20 cellular contexts compared by ENCODE assay signal in genomic region chr4:110275871-110276270, GRCh38.
DNase-seq lines count a peak whose midpoint lies in the region; ATAC-seq and TF ChIP-seq lines count a peak whose summit lies in the region.
"Had no signal": no experiment of that assay in that cellular context is flagged by ENCODE, and none has a peak within 500 bp of the region (broad histone marks: within the 10 kb centered on the region; RNA-seq: fewer than 3 reads in every experiment).

No MANE protein-coding gene starts in this region.

- H3K36me3 Mint-ChIP-seq in HFFc6 (ENCODE audit: low read depth), result no peaks in the 10 kb centered on the region
- H3K36me3 Mint-ChIP-seq: activated naive CD8-positive, alpha-beta T cell; T-cell had no signal

- no peaks in the 10 kb centered on the region for H3K9me3 Mint-ChIP-seq in HFFc6
- H3K9me3 Mint-ChIP-seq: activated T-helper 1 cell treated with anti-CD3 and anti-CD28 coated beads, Interleukin-12 subunit alpha, Interleukin-12 subunit beta, Interleukin-2, Interleukin-4 antibody, amounts not matched to agents 30 ng/mL and 10 ng/mL and 1 ng/mL, durations not matched to agents 14 hours and 24 hours and 36 hours; dendritic cell treated with granulocyte-macrophage colony-stimulating factor and Interleukin-4, amounts not matched to agents 40 ng/mL and 50 ng/mL, for 4 days; nephron progenitor cell had no signal

- H3K27ac Mint-ChIP-seq in HFFc6, result 0 out of 2 replicates have a peak overlapping the region, but pooled peaks have one; percentile 2
- H3K27ac Mint-ChIP-seq: activated naive CD8-positive, alpha-beta T cell; activated T-helper 1 cell treated with anti-CD3 and anti-CD28 coated beads, Interleukin-12 subunit alpha, Interleukin-12 subunit beta, Interleukin-2, Interleukin-4 antibody, amounts not matched to agents 30 ng/mL and 10 ng/mL and 1 ng/mL, durations not matched to agents 14 hours and 24 hours and 36 hours; dendritic cell treated with granulocyte-macrophage colony-stimulating factor and Interleukin-4, amounts not matched to agents 40 ng/mL and 50 ng/mL, for 4 days; nephron progenitor cell; T-cell had no signal

- no peaks in the 10 kb centered on the region for H3K4me1 ChIP-seq in mucosa of descending colon (ENCODE audit: low read depth)
- H3K4me1 ChIP-seq: BLaER1, stomach, transverse colon had no signal

- no peak overlapping the region for H3K4me3 Mint-ChIP-seq in HFFc6
- H3K4me3 Mint-ChIP-seq: activated naive CD8-positive, alpha-beta T cell; activated T-helper 1 cell treated with anti-CD3 and anti-CD28 coated beads, Interleukin-12 subunit alpha, Interleukin-12 subunit beta, Interleukin-2, Interleukin-4 antibody, amounts not matched to agents 30 ng/mL and 10 ng/mL and 1 ng/mL, durations not matched to agents 14 hours and 24 hours and 36 hours; dendritic cell treated with granulocyte-macrophage colony-stimulating factor and Interleukin-4, amounts not matched to agents 40 ng/mL and 50 ng/mL, for 4 days; nephron progenitor cell; T-cell had no signal

- TF ChIP-seq CTCF in HFFc6 (IDR thresholded peaks at IDR 0.05), result no peak
- TF ChIP-seq CTCF in fibroblast of the aortic adventitia (IDR thresholded peaks at IDR 0.05; ENCODE audit: insufficient read depth, low read length), result no peak
- no peak for TF ChIP-seq CTCF in mucosa of descending colon (IDR thresholded peaks at IDR 0.05)

- ATAC-seq in activated CD4-positive, CD25-positive, alpha-beta regulatory T cell treated with anti-CD3 and anti-CD28 coated beads, Interleukin-2, amount 50 U/mL, for 24 hours, result no peak
- no peak for ATAC-seq in mucosa of descending colon
- ATAC-seq: T-cell had no signal

- peaks cover 19% of the 10 kb centered on the region for H3K27me3 Mint-ChIP-seq in HFFc6 (ENCODE audit: insufficient read depth)

- peaks cover 39% of the 10 kb centered on the region for H3K4me1 Mint-ChIP-seq in HFFc6 (ENCODE audit: low read depth)
- H3K4me1 Mint-ChIP-seq: T-cell had no signal

- DNase-seq in HFFc6, result peak; percentile 30
- peak; percentile 6 for DNase-seq in amniotic epithelial cell (ENCODE audit: low read depth)
- peak; percentile 40 for DNase-seq in fibroblast of the aortic adventitia (ENCODE audit: low read depth)
- DNase-seq in RPMI8226, result no peak
- no peak for DNase-seq in mucosa of descending colon
- no peak for DNase-seq in stimulated activated CD8-positive, alpha-beta memory T cell treated with anti-CD3 and anti-CD28 coated beads, Interleukin-4, amount 100 ng/mL, for 48 hours
- DNase-seq: activated CD4-positive, alpha-beta T cell treated with anti-CD3 and anti-CD28 coated beads for 4 hours; glutamatergic neuron; NCI-H146; NCI-H526 treated with DMSO at 0.1 percent for 48 hours; nephron progenitor cell; stomach; T-cell; transverse colon had no signal

- H3K4me3 ChIP-seq in fibroblast of the aortic adventitia (ENCODE audit: low read depth, low read length) (no peak overlapping the region), mucosa of descending colon (no peak overlapping the region)
- H3K4me3 ChIP-seq: BLaER1, cardiac muscle cell, stomach, transverse colon had no signal

- H3K36me3 ChIP-seq in mucosa of descending colon (ENCODE audit: low read depth), result no peaks in the 10 kb centered on the region
- H3K36me3 ChIP-seq: BLaER1, cardiac muscle cell, stomach, transverse colon had no signal

- H3K9me3 ChIP-seq in mucosa of descending colon, result no peaks in the 10 kb centered on the region
- H3K9me3 ChIP-seq: BLaER1, stomach, transverse colon had no signal

- intact Hi-C loops in mucosa of descending colon (cut with DNase I, micrococcal nuclease), result no loop called here

Comparison
In these comparisons a context has a peak if more than half of its experiments do, and no peak if none do; other contexts are left out.
1. DNase-seq: peak in HFFc6 (single experiment), amniotic epithelial cell (single experiment) and fibroblast of the aortic adventitia (single experiment); none in RPMI8226 (single experiment), mucosa of descending colon (0 of 3) and stimulated activated CD8-positive, alpha-beta memory T cell treated with anti-CD3 and anti-CD28 coated beads, Interleukin-4, amount 100 ng/mL, for 48 hours (single experiment).